Comparison of ENCODE assay signal across 7 cellular contexts in genomic region chr20:32761831-32762753, GRCh38. TPM values are rescaled to one million over a fixed set of nuclear protein-coding genes. Genes with fewer than 3 reads are reported as not detected.
DNase-seq lines count a peak whose midpoint lies in the region; ATAC-seq and TF ChIP-seq lines count a peak whose summit lies in the region.

Gene DNMT3B, plus strand, starts transcription at chr20:32762385. Its CDS starts 17,939 bp downstream, at chr20:32780324.

- peak; percentile 31 for TF ChIP-seq CTCF in GM13977 (IDR thresholded peaks at IDR 0.05; ENCODE audit: extremely low read depth, insufficient read depth, missing control alignments)
- TF ChIP-seq CTCF in colonic mucosa (IDR thresholded peaks at IDR 0.05): no peak
- TF ChIP-seq CTCF in left lung (IDR thresholded peaks at IDR 0.05): no peak

- H3K27ac ChIP-seq in colonic mucosa (no peak within 1 kb of the TSS), left lung (no peak within 1 kb of the TSS)

- DNase-seq in GM13977 (ENCODE audit: low spot score) (peak; percentile 93), NCI-H2196 treated with DMSO at 0.1 percent for 48 hours (lab: John Stamatoyannopoulos, UW; ENCODE audit: unreplicated experiment) (peak; percentile 64), colonic mucosa (peak; percentile 83), left lung (peak; percentile 87 to 92)
- DNase-seq in activated CD4-positive, CD25-positive, alpha-beta regulatory T cell treated with anti-CD3 and anti-CD28 coated beads, Interleukin-2, amount 50 U/mL, for 72 hours: peak; percentile 58
- peak; percentile 78 to 87 for DNase-seq in stimulated activated CD4-positive, alpha-beta T cell treated with anti-CD3 and anti-CD28 coated beads, Interleukin-2, amount 100 ng/mL, for 24 hours

- in situ Hi-C loops in GM13977 (cut with MboI; ENCODE audit: low pct_unique_long_range_greater_than_20kb, low sequenced_read_pairs, unreplicated experiment): no loop called here

- H3K36me3 ChIP-seq in colonic mucosa (no peaks in the 10 kb centered on the region), left lung (no peaks in the 10 kb centered on the region)

- H3K4me1 ChIP-seq in colonic mucosa: peaks cover 5% of the 10 kb centered on the region
- peaks cover 8 to 26% of the 10 kb centered on the region in 2 donors for H3K4me1 ChIP-seq in left lung

- peak within 1 kb of the TSS; percentile 66 for H3K4me3 ChIP-seq in colonic mucosa
- H3K4me3 ChIP-seq in left lung: peak within 1 kb of the TSS; percentile 58 to 78

- H3K9ac ChIP-seq in colonic mucosa (ENCODE audit: low read depth in 2 of 2, low read length in 2 of 2): peak within 1 kb of the TSS; percentile 58 to 86

- H3K9me3 ChIP-seq in colonic mucosa (no peaks in the 10 kb centered on the region), left lung (no peaks in the 10 kb centered on the region)

- intact Hi-C loops in colonic mucosa (cut with DNase I) (no loop called here), left lung (cut with DNase I) (no loop called here)

- ATAC-seq in HG02884 (IDR thresholded peaks at IDR 0.05; ENCODE audit: unreplicated experiment) (peak; percentile 43), left lung (peak; percentile 93)

- H3K27me3 ChIP-seq in colonic mucosa: no peaks in the 10 kb centered on the region
- peaks cover 0 to 17% of the 10 kb centered on the region in 2 donors for H3K27me3 ChIP-seq in left lung

RNA-seq across cellular contexts. Expression of gene DNMT3B, which starts in this region (rescaled TPM):
- 1 to 10 TPM in 1 of 2 donors, under 1 TPM in 1; 0.80 to 3.3 TPM for total RNA-seq in colonic mucosa
- 1 to 10 TPM in 1 of 2 donors, under 1 TPM in 1; 0.86 to 1.6 TPM for total RNA-seq in left lung
